ENCODE assay signal across 2 cellular contexts in genomic region chr22:24465975-24466374, GRCh38.
TF ChIP-seq lines count a peak whose summit lies in the region.

No MANE protein-coding gene starts in this region.

TF ChIP-seq in liver, 16 proteins besides CTCF, POLR2A, EP300 and RAD21:
- TF ChIP-seq GABPA (IDR thresholded peaks at IDR 0.05 in 1 of 2, conservative IDR thresholded peaks at IDR 0.05 in 1 of 2) (no peak), FOXA2 (IDR thresholded peaks at IDR 0.05) (no peak), MAX (IDR thresholded peaks at IDR 0.05) (no peak), RXRA (IDR thresholded peaks at IDR 0.05) (no peak), HNF4G (IDR thresholded peaks at IDR 0.05) (no peak), EGR1 (IDR thresholded peaks at IDR 0.05; ENCODE audit: low read depth in 2 of 2) (no peak), ZBTB33 (IDR thresholded peaks at IDR 0.05) (no peak)

TF ChIP-seq in HepG2, 621 proteins besides CTCF, POLR2A, EP300 and RAD21:
- TF ChIP-seq ZNF616 (CRISPR knock-in tag; IDR thresholded peaks at IDR 0.05; ENCODE audit: low read depth) (no peak), ZNF883 (CRISPR knock-in tag; IDR thresholded peaks at IDR 0.05; ENCODE audit: not compliant biosample characterization) (no peak), STAT6 (CRISPR knock-in tag; IDR thresholded peaks at IDR 0.05; ENCODE audit: borderline replicate concordance) (no peak), ZBTB46 (CRISPR knock-in tag; IDR thresholded peaks at IDR 0.05; ENCODE audit: borderline replicate concordance) (no peak), HCFC1 (IDR thresholded peaks at IDR 0.05; ENCODE audit: low read depth, low read length) (no peak)
